18 cellular contexts compared by ENCODE assay signal in the genomic region with DNA sequence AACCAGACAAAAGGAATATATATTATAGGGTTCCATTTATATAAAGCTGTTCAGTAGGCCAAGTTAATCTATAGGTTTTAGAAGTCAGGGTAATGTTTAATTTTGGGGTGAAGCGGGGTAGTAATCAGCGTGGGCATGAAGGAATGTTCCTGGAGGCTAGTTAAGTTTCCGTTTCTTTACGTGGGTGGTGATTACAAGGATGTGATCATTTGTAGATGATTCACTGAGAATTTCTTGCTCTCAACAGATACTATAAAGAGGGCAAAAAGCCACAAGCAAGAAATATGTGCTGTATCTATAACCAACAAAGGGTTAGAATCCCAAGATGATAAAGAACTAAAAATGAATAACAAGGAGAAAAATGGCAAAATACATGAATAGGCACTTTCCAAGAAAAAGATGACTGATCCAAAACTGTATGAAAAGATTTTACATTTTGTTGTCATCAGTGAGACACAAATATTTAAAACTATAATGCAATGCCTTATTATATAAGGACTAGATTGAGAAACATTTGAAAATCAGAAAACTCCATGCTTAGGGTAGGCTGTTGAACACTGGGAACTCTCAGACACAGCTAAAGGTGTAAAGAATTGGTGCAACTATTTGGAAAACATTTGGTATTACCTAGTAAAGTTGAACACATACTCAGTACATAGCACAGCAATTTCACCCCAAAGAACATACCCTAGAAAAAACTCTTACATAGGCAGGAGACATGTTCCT.
DNase-seq lines count a peak whose midpoint lies in the region; TF ChIP-seq lines count a peak whose summit lies in the region.
"Had no signal": no experiment of that assay in that cellular context is flagged by ENCODE, and none has a peak within 500 bp of the region (broad histone marks: within the 10 kb centered on the region; RNA-seq: fewer than 3 reads in every experiment).

No MANE protein-coding gene starts in this region.

- in situ Hi-C loops in brain microvascular endothelial cell (cut with HindIII; ENCODE audit: low pct_ligation_motif_present, low sequenced_read_pairs) = no loop called here
- in situ Hi-C loops in G401 (cut with HindIII; ENCODE audit: low sequenced_read_pairs) = no loop called here

- peak overlapping the region; percentile 97 for H3K27ac ChIP-seq in brain microvascular endothelial cell
- H3K27ac ChIP-seq: dorsolateral prefrontal cortex, spleen had no signal

- no peak overlapping the region for H3K4me3 ChIP-seq in brain microvascular endothelial cell (ENCODE audit: low read depth, low read length)
- H3K4me3 ChIP-seq: dorsolateral prefrontal cortex, spleen had no signal

- TF ChIP-seq CTCF in brain microvascular endothelial cell (IDR thresholded peaks at IDR 0.05; ENCODE audit: low read depth, low read length, missing control alignments) = no peak

- DNase-seq in AG08395 (ENCODE audit: low spot score) (peak; percentile 55), M059J (ENCODE audit: low read depth) (peak; percentile 80), brain microvascular endothelial cell (peak; percentile 88), glomerular visceral epithelial cell (ENCODE audit: extremely low spot score) (peak; percentile 39), cortex of kidney (lab: John Stamatoyannopoulos, UW) (no peak), NCI-H146 treated with DMSO at 0.1 percent for 48 hours (lab: John Stamatoyannopoulos, UW; ENCODE audit: unreplicated experiment) (no peak), NCI-H82 (lab: John Stamatoyannopoulos, UW) (no peak), G401 (ENCODE audit: low spot score) (no peak)
- DNase-seq: activated CD4-positive, alpha-beta T cell treated with anti-CD3 and anti-CD28 coated beads for 48 hours; activated naive CD8-positive, alpha-beta T cell treated with anti-CD3 and anti-CD28 coated beads, Interleukin-2, amount 50 U/mL, for 24 hours; activated T-cell treated with anti-CD3 and anti-CD28 coated beads, Interleukin-2, amount 50 U/mL, for 4 hours; dorsolateral prefrontal cortex; H7; NCI-H2029 treated with DMSO at 0.1 percent for 48 hours; NCI-H69; nucleus accumbens; spleen; stimulated activated naive CD8-positive, alpha-beta T cell treated with anti-CD3 and anti-CD28 coated beads, Interleukin-15, amount 100 ng/mL, for 72 hours had no signal

- no peaks in the 10 kb centered on the region for H3K36me3 ChIP-seq in brain microvascular endothelial cell (replicated peaks)
- H3K36me3 ChIP-seq: spleen had no signal

- no peaks in the 10 kb centered on the region for H3K27me3 ChIP-seq in brain microvascular endothelial cell (replicated peaks)
- H3K27me3 ChIP-seq: dorsolateral prefrontal cortex, spleen had no signal

Comparison
In these comparisons a context has a peak if more than half of its experiments do, and no peak if none do; other contexts are left out.
1. DNase-seq: peak in AG08395 (single experiment), M059J (single experiment), brain microvascular endothelial cell (single experiment) and glomerular visceral epithelial cell (single experiment); none in cortex of kidney (single experiment), NCI-H146 treated with DMSO at 0.1 percent for 48 hours (single experiment), NCI-H82 (single experiment) and G401 (single experiment).